1 cellular context compared by ENCODE assay signal in the genomic region with DNA sequence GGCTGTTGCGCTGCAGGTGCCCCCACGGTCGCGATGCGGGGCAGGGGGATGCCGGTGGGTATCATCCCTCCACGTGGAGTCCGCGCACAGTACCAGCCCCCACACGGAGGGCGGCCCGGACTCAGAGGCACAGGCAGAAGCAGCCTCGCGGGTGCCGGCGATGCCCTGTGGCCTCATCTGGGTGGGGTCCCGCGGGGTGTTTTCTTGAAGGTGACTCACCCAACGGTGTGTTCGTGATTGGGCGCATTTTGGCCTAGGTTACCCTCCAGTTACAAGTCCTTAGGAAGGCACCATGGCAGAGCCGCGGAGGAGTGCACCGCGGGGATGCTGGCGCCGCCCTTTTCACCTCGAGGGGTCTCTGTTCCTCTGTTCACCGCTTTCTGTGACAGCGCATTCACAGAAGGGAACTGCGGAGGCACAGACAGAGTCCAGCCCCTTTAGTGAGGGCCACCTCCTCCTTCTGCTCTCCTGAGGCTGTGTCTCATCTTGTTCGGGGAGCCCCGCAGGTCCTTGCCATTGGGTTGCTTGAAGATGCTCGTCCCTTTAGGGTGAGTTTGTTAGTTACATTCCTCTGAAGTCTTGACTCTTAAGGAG.
TF ChIP-seq lines count a peak whose summit lies in the region.

No MANE protein-coding gene starts in this region.

TF ChIP-seq in GM12878, 131 proteins besides CTCF, POLR2A, EP300 and RAD21 (continued from another document):
- TF ChIP-seq, protein P1, sequence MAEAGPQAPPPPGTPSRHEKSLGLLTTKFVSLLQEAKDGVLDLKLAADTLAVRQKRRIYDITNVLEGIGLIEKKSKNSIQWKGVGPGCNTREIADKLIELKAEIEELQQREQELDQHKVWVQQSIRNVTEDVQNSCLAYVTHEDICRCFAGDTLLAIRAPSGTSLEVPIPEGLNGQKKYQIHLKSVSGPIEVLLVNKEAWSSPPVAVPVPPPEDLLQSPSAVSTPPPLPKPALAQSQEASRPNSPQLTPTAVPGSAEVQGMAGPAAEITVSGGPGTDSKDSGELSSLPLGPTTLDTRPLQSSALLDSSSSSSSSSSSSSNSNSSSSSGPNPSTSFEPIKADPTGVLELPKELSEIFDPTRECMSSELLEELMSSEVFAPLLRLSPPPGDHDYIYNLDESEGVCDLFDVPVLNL (IDR thresholded peaks at IDR 0.05; ENCODE audit: low read depth, low read length): no peak
- TF ChIP-seq ZBTB11 (CRISPR knock-in tag; IDR thresholded peaks at IDR 0.05): no peak
- no peak for TF ChIP-seq PML (IDR thresholded peaks at IDR 0.05; ENCODE audit: low read length)
- TF ChIP-seq SMAD1 (IDR thresholded peaks at IDR 0.05; ENCODE audit: low read depth, partially characterized antibody): no peak
- no peak for TF ChIP-seq FOXM1 (IDR thresholded peaks at IDR 0.05; ENCODE audit: low read depth, low read length)
- TF ChIP-seq CREB1 (IDR thresholded peaks at IDR 0.05; ENCODE audit: low read depth): no peak
- no peak for TF ChIP-seq BRCA1 (IDR thresholded peaks at IDR 0.05; ENCODE audit: low read depth, low read length)
- TF ChIP-seq MXI1 (IDR thresholded peaks at IDR 0.05; ENCODE audit: low read depth, low read length): no peak
- TF ChIP-seq WRNIP1 (IDR thresholded peaks at IDR 0.05; ENCODE audit: borderline replicate concordance, low read depth, low read length): no peak
- TF ChIP-seq SPI1 (IDR thresholded peaks at IDR 0.05; ENCODE audit: borderline replicate concordance, insufficient read depth, low read depth, low read length): no peak
- no peak for TF ChIP-seq CBFB (IDR thresholded peaks at IDR 0.05; ENCODE audit: low read depth)
- TF ChIP-seq STAT1 (conservative IDR thresholded peaks at IDR 0.05): no peak
- TF ChIP-seq RB1 (IDR thresholded peaks at IDR 0.05; ENCODE audit: borderline replicate concordance): no peak
TF ChIP-seq in GM12878: peak in this region for 0.
